In genomic region chr15:66768984-66769383, GRCh38 we compare ENCODE assay signal across 2 cellular contexts.
TF ChIP-seq lines count a peak whose summit lies in the region.

No MANE protein-coding gene starts in this region.

TF ChIP-seq in A549, 52 proteins besides CTCF, POLR2A, EP300 and RAD21 (continued from another document):
- TF ChIP-seq, protein P1, sequence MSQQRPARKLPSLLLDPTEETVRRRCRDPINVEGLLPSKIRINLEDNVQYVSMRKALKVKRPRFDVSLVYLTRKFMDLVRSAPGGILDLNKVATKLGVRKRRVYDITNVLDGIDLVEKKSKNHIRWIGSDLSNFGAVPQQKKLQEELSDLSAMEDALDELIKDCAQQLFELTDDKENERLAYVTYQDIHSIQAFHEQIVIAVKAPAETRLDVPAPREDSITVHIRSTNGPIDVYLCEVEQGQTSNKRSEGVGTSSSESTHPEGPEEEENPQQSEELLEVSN (IDR thresholded peaks at IDR 0.05; ENCODE audit: borderline replicate concordance, low read depth) = no peak

TF ChIP-seq in H1, 55 proteins besides CTCF, POLR2A, EP300 and RAD21 (continued from another document):
- TF ChIP-seq, protein P2, sequence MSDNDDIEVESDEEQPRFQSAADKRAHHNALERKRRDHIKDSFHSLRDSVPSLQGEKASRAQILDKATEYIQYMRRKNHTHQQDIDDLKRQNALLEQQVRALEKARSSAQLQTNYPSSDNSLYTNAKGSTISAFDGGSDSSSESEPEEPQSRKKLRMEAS (IDR thresholded peaks at IDR 0.05) = no peak
- TF ChIP-seq CEBPB (IDR thresholded peaks at IDR 0.05; ENCODE audit: low read depth, low read length) (no peak), ASH2L (IDR thresholded peaks at IDR 0.05; ENCODE audit: low read length) (no peak), KDM5A (IDR thresholded peaks at IDR 0.05; ENCODE audit: low read length) (no peak)
- TF ChIP-seq, protein P1 (IDR thresholded peaks at IDR 0.05) = no peak
